9 cellular contexts compared by ENCODE assay signal in the genomic region with DNA sequence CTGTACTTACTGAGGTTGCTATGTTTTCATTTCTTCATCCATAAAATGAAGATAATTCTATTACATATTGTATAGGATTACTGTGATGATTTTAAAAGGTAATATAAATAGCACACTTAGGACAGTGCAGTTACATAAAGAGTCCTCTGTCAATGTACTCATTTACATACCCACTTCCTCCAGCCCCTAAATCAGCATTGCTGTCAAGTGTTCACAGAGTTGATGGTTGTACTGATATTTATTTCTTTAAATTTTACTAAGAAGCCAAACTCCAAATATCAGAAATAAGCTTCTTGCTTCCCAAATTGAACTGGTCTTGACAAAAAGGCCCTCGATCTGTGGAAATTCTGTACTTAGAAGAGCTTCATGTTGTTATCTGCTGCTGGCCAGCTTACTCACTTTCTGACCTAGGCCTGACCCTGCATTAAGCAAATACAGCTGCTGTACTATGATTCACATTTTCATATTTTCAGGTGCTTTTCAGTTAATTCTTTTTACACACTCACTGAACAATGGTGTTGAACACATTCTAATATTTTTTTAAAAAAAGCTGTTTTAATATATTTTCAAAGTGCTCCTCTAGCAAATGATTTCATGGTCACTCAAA.
DNase-seq lines count a peak whose midpoint lies in the region; ATAC-seq and TF ChIP-seq lines count a peak whose summit lies in the region.
"Had no signal": no experiment of that assay in that cellular context is flagged by ENCODE, and none has a peak within 500 bp of the region (broad histone marks: within the 10 kb centered on the region; RNA-seq: fewer than 3 reads in every experiment).

No MANE protein-coding gene starts in this region.

- no peaks in the 10 kb centered on the region for H3K36me3 ChIP-seq in breast epithelium

- H3K27me3 ChIP-seq in breast epithelium, result no peaks in the 10 kb centered on the region

- no peaks in the 10 kb centered on the region for H3K9me3 ChIP-seq in breast epithelium

- DNase-seq in MCF 10A (ENCODE audit: unreplicated experiment) (peak; percentile 58), breast epithelium (ENCODE audit: low spot score in 2 of 2) (no peak), amniotic epithelial cell (ENCODE audit: low read depth) (peak; percentile 91), substantia nigra (lab: John Stamatoyannopoulos, UW) (no peak), globus pallidus (ENCODE audit: low spot score) (no peak), GM19240 (ENCODE audit: insufficient read length, low spot score) (no peak)
- DNase-seq in effector memory CD8-positive, alpha-beta T cell, result no peak
- DNase-seq: KBM-7 had no signal

- no peak for TF ChIP-seq CTCF in MCF 10A (IDR thresholded peaks at IDR 0.05; ENCODE audit: unreplicated experiment)
- no peak for TF ChIP-seq CTCF in breast epithelium (IDR thresholded peaks at IDR 0.05)

- CTCF ChIA-PET in MCF 10A (lab: Yijun Ruan, JAX), result interaction anchor here (0.7 to 0.8 kb wide), 2 partner anchors 867 to 1316 kb away, joined by 3 read pairs; no protein-coding TSS in a partner anchor

- no peak overlapping the region for H3K27ac Mint-ChIP-seq in MCF 10A (ENCODE audit: low read depth, unreplicated experiment)
- H3K27ac Mint-ChIP-seq in effector memory CD8-positive, alpha-beta T cell, result no peak overlapping the region

- H3K27ac ChIP-seq in breast epithelium, result no peak overlapping the region
- H3K27ac ChIP-seq in substantia nigra (ENCODE audit: low read depth, low read length, poor library complexity, severe bottlenecking), result peak overlapping the region; percentile 49

- H3K27me3 Mint-ChIP-seq in MCF 10A (ENCODE audit: insufficient read depth, unreplicated experiment), result no peaks in the 10 kb centered on the region
- H3K27me3 Mint-ChIP-seq in effector memory CD8-positive, alpha-beta T cell, result no peaks in the 10 kb centered on the region

- intact Hi-C loops in MCF 10A (cut with micrococcal nuclease), result no loop called here
- intact Hi-C loops in breast epithelium (cut with DNase I; ENCODE audit: low total_unique reads), result no loop called here

- TF ChIP-seq POLR2A in breast epithelium (IDR thresholded peaks at IDR 0.05), result no peak

- no peaks in the 10 kb centered on the region for H3K4me1 ChIP-seq in breast epithelium

- POLR2A ChIA-PET in MCF 10A (lab: Yijun Ruan, JAX), result interaction anchor here (0.7 to 1.2 kb wide), 4 partner anchors 18 to 434 kb away, joined by 3 to 4 read pairs (median 4); no protein-coding TSS in a partner anchor

- no peaks in the 10 kb centered on the region for H3K36me3 Mint-ChIP-seq in MCF 10A (ENCODE audit: insufficient read depth, unreplicated experiment)
- no peaks in the 10 kb centered on the region for H3K36me3 Mint-ChIP-seq in effector memory CD8-positive, alpha-beta T cell (ENCODE audit: insufficient read depth)

- H3K4me3 ChIP-seq in breast epithelium, result no peak overlapping the region

- H3K4me1 Mint-ChIP-seq in MCF 10A (ENCODE audit: insufficient read depth, unreplicated experiment), result peaks cover 6% of the 10 kb centered on the region
- H3K4me1 Mint-ChIP-seq in effector memory CD8-positive, alpha-beta T cell (ENCODE audit: low read depth in 2 of 2), result peaks cover 0 to 2% of the 10 kb centered on the region in 2 donors

- peak; percentile 81 for ATAC-seq in HG03354 (IDR thresholded peaks at IDR 0.05; ENCODE audit: poor library complexity, severe bottlenecking, unreplicated experiment)
- ATAC-seq in effector memory CD8-positive, alpha-beta T cell (replicated peaks), result no peak

- H3K9me3 Mint-ChIP-seq in MCF 10A (ENCODE audit: unreplicated experiment), result no peaks in the 10 kb centered on the region
- peaks cover 3 to 7% of the 10 kb centered on the region in 2 donors for H3K9me3 Mint-ChIP-seq in effector memory CD8-positive, alpha-beta T cell

- no TSS peak for BruUV-seq in MCF 10A (replicated peaks; lab: Mats Ljungman, UMichigan)

- no peak overlapping the region for H3K4me3 Mint-ChIP-seq in MCF 10A (ENCODE audit: unreplicated experiment)
- no peak overlapping the region for H3K4me3 Mint-ChIP-seq in effector memory CD8-positive, alpha-beta T cell

Comparison
In these comparisons a context has a peak if more than half of its experiments do, and no peak if none do; other contexts are left out.
1. DNase-seq: peak in MCF 10A (single experiment) and amniotic epithelial cell (single experiment); none in breast epithelium (0 of 2), substantia nigra (0 of 49), globus pallidus (single experiment), effector memory CD8-positive, alpha-beta T cell (0 of 3) and GM19240 (single experiment).